In genomic region chr19:18520848-18521691, GRCh38 we compare ENCODE assay signal across 8 cellular contexts. TPM values are rescaled to one million over a fixed set of nuclear protein-coding genes. Genes with fewer than 3 reads are reported as not detected.
DNase-seq lines count a peak whose midpoint lies in the region; ATAC-seq, FAIRE-seq and TF ChIP-seq lines count a peak whose summit lies in the region.

No MANE protein-coding gene starts in this region.

- H3K4me3 ChIP-seq in lower lobe of right lung (peak overlapping the region; percentile 92), thoracic aorta (peak overlapping the region; percentile 96)

- TF ChIP-seq CTCF in lower lobe of right lung (IDR thresholded peaks at IDR 0.05) (no peak), thoracic aorta (IDR thresholded peaks at IDR 0.05) (no peak), D721Med (IDR thresholded peaks at IDR 0.05; ENCODE audit: insufficient read depth, missing control alignments) (no peak)

- ATAC-seq in lower lobe of right lung (peak; percentile 0 to 1), thoracic aorta (ENCODE audit: insufficient number of reproducible peaks, low FRiP score, low read depth) (peak; percentile 2), HG03280 (IDR thresholded peaks at IDR 0.05; ENCODE audit: unreplicated experiment) (no peak)

- peak; percentile 44 for TF ChIP-seq POLR2A in GM19193 (IDR thresholded peaks at IDR 0.05; ENCODE audit: extremely low read depth, insufficient read depth, insufficient read length)

- H3K4me1 ChIP-seq in lower lobe of right lung (peaks cover 38% of the 10 kb centered on the region), thoracic aorta (ENCODE audit: control insufficient read depth in 1 of 2, low read depth in 2 of 2) (peaks cover 8 to 31% of the 10 kb centered on the region in 2 donors)

- FAIRE-seq in D721Med (lab: Jason Lieb, UNC) = no peak

- DNase-seq in RKO (ENCODE audit: low spot score) (peak; percentile 28), lower lobe of right lung (no peak), thoracic aorta (ENCODE audit: low spot score) (no peak), D721Med (ENCODE audit: insufficient read length, low spot score) (no peak), putamen (ENCODE audit: low spot score) (no peak)
- DNase-seq in central memory CD4-positive, alpha-beta T cell = peak; percentile 21

- H3K36me3 ChIP-seq in lower lobe of right lung = no peaks in the 10 kb centered on the region
- no peaks in the 10 kb centered on the region for H3K36me3 ChIP-seq in thoracic aorta

- no peaks in the 10 kb centered on the region for H3K9me3 ChIP-seq in lower lobe of right lung
- H3K9me3 ChIP-seq in thoracic aorta = no peaks in the 10 kb centered on the region

- no peaks in the 10 kb centered on the region for H3K27me3 ChIP-seq in lower lobe of right lung (ENCODE audit: low read depth)
- H3K27me3 ChIP-seq in thoracic aorta (replicated peaks; ENCODE audit: insufficient read depth) = no peaks in the 10 kb centered on the region

- intact Hi-C loops in lower lobe of right lung (cut with DNase I) = no loop called here

- H3K27ac ChIP-seq in lower lobe of right lung (peak overlapping the region; percentile 98), thoracic aorta (peak overlapping the region; percentile 94 to 98)

RNA-seq across cellular contexts. Expression of gene ELL, which starts 0.8 kb away (rescaled TPM):
- total RNA-seq in lower lobe of right lung (19.7 TPM), thoracic aorta (10 to 100 TPM; 28.3 to 35.0 TPM)

RNA-seq across cellular contexts. Expression of gene FKBP8, which starts 22.3 kb away (rescaled TPM):
- total RNA-seq in lower lobe of right lung = 195 TPM
- 100 to 1,000 TPM; 237 to 446 TPM for total RNA-seq in thoracic aorta

RNA-seq across cellular contexts. Expression of gene KXD1, which starts 36.6 kb away (rescaled TPM):
- total RNA-seq in lower lobe of right lung = 71.9 TPM
- total RNA-seq in thoracic aorta = 100 to 1,000 TPM in 1 of 2 donors, 10 to 100 TPM in 1; 99.6 to 174 TPM

RNA-seq across cellular contexts. Expression of gene UBA52, which starts 50.6 kb away (rescaled TPM):
- total RNA-seq in lower lobe of right lung = 884 TPM
- 100 to 1,000 TPM; 306 to 438 TPM for total RNA-seq in thoracic aorta

Comparison
In these comparisons a context has a peak if more than half of its experiments do, and no peak if none do; other contexts are left out.
1. DNase-seq: peak in RKO (single experiment) and central memory CD4-positive, alpha-beta T cell (single experiment); none in lower lobe of right lung (single experiment), thoracic aorta (single experiment), D721Med (single experiment) and putamen (single experiment).